Comparison of ENCODE assay signal across 8 cellular contexts in genomic region chr10:100009793-100010676, GRCh38. TPM values are rescaled to one million over a fixed set of nuclear protein-coding genes. Genes with fewer than 3 reads are reported as not detected.
DNase-seq lines count a peak whose midpoint lies in the region; ATAC-seq and TF ChIP-seq lines count a peak whose summit lies in the region.

Gene DNMBP (minus strand): TSS chr10:100009947. CDS start chr10:99972124, 37,823 bp downstream.

- no peaks in the 10 kb centered on the region for H3K36me3 ChIP-seq in BJ (ENCODE audit: control insufficient read depth, insufficient read depth, low read length)
- no peaks in the 10 kb centered on the region for H3K36me3 ChIP-seq in endocrine pancreas (ENCODE audit: control insufficient read depth, insufficient read depth, low read length)
- no peaks in the 10 kb centered on the region for H3K36me3 ChIP-seq in mesendoderm (ENCODE audit: control insufficient read depth, insufficient read depth, low read length)

- H3K27ac ChIP-seq in mesendoderm (ENCODE audit: low read depth, low read length) = peak within 1 kb of the TSS; percentile 45

- H2BK5ac ChIP-seq in mesendoderm (ENCODE audit: low read length) = peak within 1 kb of the TSS; percentile 64

- ATAC-seq in HG03159 (IDR thresholded peaks at IDR 0.05; ENCODE audit: unreplicated experiment) = peak; percentile 57

- H3K4me1 ChIP-seq in endocrine pancreas (ENCODE audit: control insufficient read depth, insufficient read depth, low read length) (peaks cover 5% of the 10 kb centered on the region), mesendoderm (ENCODE audit: control insufficient read depth, low read depth, low read length) (peaks cover 2% of the 10 kb centered on the region)

- peak within 1 kb of the TSS; percentile 31 for H2BK120ac ChIP-seq in mesendoderm (ENCODE audit: low read depth, low read length)

- CTCF ChIA-PET in BJ (lab: Yijun Ruan, JAX) = interaction anchor here (0.6 to 4.2 kb wide), 40 partner anchors 9 to 276 kb away, joined by 3 to 37 read pairs (median 5); no protein-coding TSS in a partner anchor

- peak within 1 kb of the TSS; percentile 71 for H4K5ac ChIP-seq in mesendoderm (ENCODE audit: low read length)

- H3K27me3 ChIP-seq in BJ (ENCODE audit: control insufficient read depth, insufficient read depth, low read length) (no peaks in the 10 kb centered on the region), endocrine pancreas (ENCODE audit: control insufficient read depth, insufficient read depth, low read length) (no peaks in the 10 kb centered on the region), mesendoderm (ENCODE audit: insufficient read depth, low read length, poor library complexity) (no peaks in the 10 kb centered on the region)

- POLR2A ChIA-PET in BJ (lab: Charles Lee) = interaction anchor here (0.6 kb wide), 1 partner anchor 25 kb away, joined by 4 read pairs; no protein-coding TSS in a partner anchor

- no peak; the same call in 1 of the 2 replicates for TF ChIP-seq CTCF in BJ (IDR thresholded peaks at IDR 0.05; ENCODE audit: insufficient read depth, low read depth, low read length)

- no peak within 1 kb of the TSS for H2AK5ac ChIP-seq in mesendoderm (ENCODE audit: low read length)

- H4K8ac ChIP-seq in mesendoderm (ENCODE audit: low read depth, low read length) = no peak within 1 kb of the TSS

- H3K23ac ChIP-seq in mesendoderm (ENCODE audit: low read length) = peak within 1 kb of the TSS; percentile 70

- in situ Hi-C loops in GM18951 (cut with MboI; ENCODE audit: low sequenced_read_pairs, unreplicated experiment) = no loop called here

- no CpG with 5 or more reads among the region's 86 CpGs for WGBS in mesendoderm (ENCODE audit: extremely low coverage, insufficient coverage, low lambda C conversion rate)

- H3K9me3 ChIP-seq in endocrine pancreas (ENCODE audit: control insufficient read depth, low read length) = no peaks in the 10 kb centered on the region

- peaks cover 11% of the 10 kb centered on the region for H3K79me1 ChIP-seq in mesendoderm (ENCODE audit: low read length)

- H3K4me2 ChIP-seq in mesendoderm (ENCODE audit: low read length) = peak within 1 kb of the TSS; percentile 91

- H3K4me3 ChIP-seq in BJ (ENCODE audit: low read depth, low read length) (peak within 1 kb of the TSS; percentile 74), endocrine pancreas (ENCODE audit: control insufficient read depth, insufficient read depth, low read length) (peak within 1 kb of the TSS; percentile 91), mesendoderm (ENCODE audit: low read length) (peak within 1 kb of the TSS; percentile 80)

- peak within 1 kb of the TSS; percentile 81 for H3K4ac ChIP-seq in mesendoderm (ENCODE audit: low read depth, low read length)

- H3K79me2 ChIP-seq in mesendoderm (ENCODE audit: control insufficient read depth, insufficient read depth, low read length) = peaks cover 18% of the 10 kb centered on the region

- H3K9ac ChIP-seq in endocrine pancreas (ENCODE audit: control insufficient read depth, insufficient read depth, low read length) (peak within 1 kb of the TSS; percentile 82), mesendoderm (ENCODE audit: low read length) (peak within 1 kb of the TSS; percentile 88)

- no peak for DNase-seq in BJ (ENCODE audit: low read depth)
- DNase-seq in NCI-H774 (lab: John Stamatoyannopoulos, UW) = peak; percentile 46
- DNase-seq in activated CD8-positive, alpha-beta memory T cell treated with anti-CD3 and anti-CD28 coated beads for 48 hours (ENCODE audit: low read depth in 2 of 3, low spot score in 2 of 3) = peak; percentile 49 to 75 (median 58)
- peak; percentile 91 for DNase-seq in mesendoderm
- DNase-seq in stimulated activated CD8-positive, alpha-beta memory T cell treated with anti-CD3 and anti-CD28 coated beads, Interleukin-12 subunit alpha, Interleukin-12 subunit beta, amount 100 ng/mL, for 4 hours (ENCODE audit: low read depth) = peak; percentile 83

- peak within 1 kb of the TSS; percentile 90 for H3K56ac ChIP-seq in mesendoderm (ENCODE audit: low read length)

- TF ChIP-seq POLR2A in GM18951 (IDR thresholded peaks at IDR 0.05; ENCODE audit: extremely low read depth, insufficient read depth, insufficient read length) = peak; percentile 59

- peak within 1 kb of the TSS; percentile 72 for H3K18ac ChIP-seq in mesendoderm (ENCODE audit: low read length)

- H2BK15ac ChIP-seq in mesendoderm (replicated peaks; ENCODE audit: low read depth) = no peak within 1 kb of the TSS

RNA-seq across cellular contexts. Expression of gene DNMBP, which starts in this region (rescaled TPM):
- 16.3 and 16.7 TPM in 2 replicates for polyA plus RNA-seq in BJ (2011; rRNA removed)
- 15.1 and 16.1 TPM in 2 replicates for polyA minus RNA-seq in BJ (2011; rRNA and poly(A)+ RNA removed)
- 9.3 TPM for polyA plus RNA-seq in mesendoderm (2013, experiment 1 of 2)
- 9.5 TPM for polyA plus RNA-seq in mesendoderm (2013, experiment 2 of 2)
